19 cellular contexts compared by ENCODE assay signal in genomic region chr1:197307551-197307950, GRCh38. TPM values are rescaled to one million over a fixed set of nuclear protein-coding genes. Genes with fewer than 3 reads are reported as not detected.
DNase-seq lines count a peak whose midpoint lies in the region; ATAC-seq and TF ChIP-seq lines count a peak whose summit lies in the region.
"Had no signal": no experiment of that assay in that cellular context is flagged by ENCODE, and none has a peak within 500 bp of the region (broad histone marks: within the 10 kb centered on the region; RNA-seq: fewer than 3 reads in every experiment).

No MANE protein-coding gene starts in this region.

- no peak overlapping the region for H3K4me2 ChIP-seq in hepatocyte
- H3K4me2 ChIP-seq: PC-9, SK-N-SH had no signal

- H3K27ac ChIP-seq in RWPE2 (ENCODE audit: poor library complexity, severe bottlenecking) (no peak overlapping the region), hepatocyte (peak overlapping the region; percentile 25)
- H3K27ac ChIP-seq: PC-9 had no signal

- H3K9me2 ChIP-seq in hepatocyte (replicated peaks; ENCODE audit: insufficient read depth) = no peaks in the 10 kb centered on the region
- H3K9me2 ChIP-seq: SK-N-SH had no signal

- H3K4me1 ChIP-seq in RWPE2 (ENCODE audit: insufficient read depth, poor library complexity, severe bottlenecking) (peaks cover 3% of the 10 kb centered on the region), hepatocyte (ENCODE audit: insufficient read depth) (no peaks in the 10 kb centered on the region)

- no peak overlapping the region for H2AFZ ChIP-seq in hepatocyte
- H2AFZ ChIP-seq: PC-9 had no signal

- H3K9me3 ChIP-seq in RWPE2 (ENCODE audit: severe bottlenecking) (no peaks in the 10 kb centered on the region), hepatocyte (ENCODE audit: low read depth) (no peaks in the 10 kb centered on the region)
- H3K9me3 ChIP-seq: SK-N-SH had no signal

- TF ChIP-seq CTCF in RWPE2 (IDR thresholded peaks at IDR 0.05; ENCODE audit: poor library complexity, severe bottlenecking) = no peak
- no peak for TF ChIP-seq CTCF in hepatocyte (IDR thresholded peaks at IDR 0.05; ENCODE audit: poor library complexity)

- H3K79me2 ChIP-seq in hepatocyte = no peaks in the 10 kb centered on the region

- WGBS in hepatocyte (ENCODE audit: low lambda C conversion rate, missing lambda C conversion rate) = 47% methylated on average over 3 of the region's 3 CpGs

- peak; percentile 38 for DNase-seq in M059J (ENCODE audit: low read depth)
- no peak for DNase-seq in RWPE2 (ENCODE audit: low spot score)
- peak; percentile 40 for DNase-seq in hepatocyte (ENCODE audit: low spot score)
- DNase-seq in DMS79 (lab: John Stamatoyannopoulos, UW) = no peak
- no peak for DNase-seq in pons (ENCODE audit: low spot score)
- no peak for DNase-seq in ecto neural progenitor cell (ENCODE audit: low spot score)
- DNase-seq: CD4-positive, alpha-beta T cell; DMS 273 treated with DMSO at 0.1 percent for 48 hours; H7; KG1; NCI-H1092 treated with DMSO at 0.1 percent for 48 hours; NCI-H1930; NCI-H446; NCI-H748 treated with DMSO at 0.1 percent for 48 hours; PC-9; Right ventricle myocardium superior; SK-N-SH had no signal

- H3K27me3 ChIP-seq in RWPE2 (ENCODE audit: insufficient read depth, poor library complexity, severe bottlenecking) (no peaks in the 10 kb centered on the region), hepatocyte (no peaks in the 10 kb centered on the region)

- no peaks in the 10 kb centered on the region for H4K20me1 ChIP-seq in hepatocyte (ENCODE audit: insufficient read depth, poor library complexity, severe bottlenecking)

- ATAC-seq in RWPE2 (ENCODE audit: low read depth) = peak; percentile 59; the same call in 2 of the 3 replicates
- ATAC-seq in GM18502 (IDR thresholded peaks at IDR 0.05; ENCODE audit: poor library complexity, unreplicated experiment) = no peak

- H3K4me3 ChIP-seq in RWPE2 (ENCODE audit: severe bottlenecking) = no peak overlapping the region
- no peak overlapping the region for H3K4me3 ChIP-seq in hepatocyte
- H3K4me3 ChIP-seq: PC-9 had no signal

- H3K36me3 ChIP-seq in RWPE2 (ENCODE audit: low read depth) (no peaks in the 10 kb centered on the region), hepatocyte (replicated peaks; ENCODE audit: insufficient read depth, low read depth) (no peaks in the 10 kb centered on the region)

RNA-seq across cellular contexts. Expression of gene CRB1, which starts 39.5 kb away (rescaled TPM):
- 0.07 TPM in 1 of 2 replicates, not detected in the other for total RNA-seq in M059J (2014; rRNA removed; shearing (Covaris generic))
- total RNA-seq in hepatocyte = 0.30 TPM in 1 of 2 replicates, not detected in the other
- polyA plus RNA-seq in hepatocyte = not detected in 2 replicates
- total RNA-seq: B cell, H7, PC-9 had no signal

Comparison
In these comparisons a context has a peak if more than half of its experiments do, and no peak if none do; other contexts are left out.
1. DNase-seq: peak in M059J (single experiment) and hepatocyte (single experiment); none in RWPE2 (single experiment), DMS79 (single experiment), pons (single experiment) and ecto neural progenitor cell (single experiment).